In the genomic region with DNA sequence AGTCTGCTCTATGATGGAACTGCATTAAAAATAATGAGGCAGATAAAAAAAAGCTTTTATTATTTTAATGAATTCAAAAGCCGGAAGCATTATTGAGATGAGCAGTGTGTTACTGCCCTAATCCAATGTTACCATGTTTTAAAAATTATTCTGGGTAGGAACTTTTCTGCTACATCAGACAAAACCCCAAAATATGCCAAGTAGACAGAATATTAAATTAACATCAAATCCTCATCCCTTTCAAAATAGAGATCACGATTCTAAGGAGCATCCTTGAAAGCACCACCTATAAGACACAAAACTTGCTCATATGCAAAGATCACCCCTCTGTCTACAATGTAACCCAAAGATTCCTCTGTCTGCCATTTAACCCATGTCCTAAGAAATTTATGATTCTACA, we compare ENCODE assay signal across 33 cellular contexts.
"Had no signal": no experiment of that assay in that cellular context is flagged by ENCODE, and none has a peak within 500 bp of the region (broad histone marks: within the 10 kb centered on the region; RNA-seq: fewer than 3 reads in every experiment).

No MANE protein-coding gene starts in this region.

- FAIRE-seq: astrocyte, bronchial epithelial cell had no signal

- H3K4me3 ChIP-seq: adrenal gland, ascending aorta, body of pancreas, breast epithelium, cardiac muscle cell had no signal

- H3K36me3 ChIP-seq: adrenal gland, ascending aorta, brain microvascular endothelial cell, breast epithelium, cardiac muscle cell had no signal

- H3K27ac ChIP-seq: adrenal gland, ascending aorta, body of pancreas, brain microvascular endothelial cell, breast epithelium, cardiac muscle cell had no signal

- H3K9me3 ChIP-seq: adrenal gland, ascending aorta, body of pancreas had no signal

- DNase-seq: activated effector memory CD4-positive, alpha-beta T cell treated with anti-CD3 and anti-CD28 coated beads, Interleukin-2, amount 50 U/mL, for 16 hours; activated effector memory CD4-positive, alpha-beta T cell treated with Interleukin-2 at 50 U/mL for 16 hours; activated gamma-delta T cell; activated gamma-delta T cell treated with Interleukin-2 at 50 U/mL for 16 hours; activated naive CD4-positive, alpha-beta T cell; activated naive CD4-positive, alpha-beta T cell treated with anti-CD3 and anti-CD28 coated beads for 36 hours; activated naive CD4-positive, alpha-beta T cell treated with anti-CD3 and anti-CD28 coated beads, Interleukin-2, amount 10 ng/mL, durations not matched to agents 7 days and 5 days; activated naive CD4-positive, alpha-beta T cell treated with anti-CD3 and anti-CD28 coated beads, Interleukin-2, amount 50 U/mL, for 16 hours; activated naive CD4-positive, alpha-beta T cell treated with Interleukin-2 at 50 U/mL for 16 hours; activated naive CD8-positive, alpha-beta T cell treated with anti-CD3 and anti-CD28 coated beads for 36 hours; activated naive CD8-positive, alpha-beta T cell treated with anti-CD3 and anti-CD28 coated beads, Interleukin-2, amount 10 ng/mL, durations not matched to agents 7 days and 5 days; activated naive CD8-positive, alpha-beta T cell treated with anti-CD3 and anti-CD28 coated beads, Interleukin-2, amount 50 U/mL, for 24 hours; activated T-cell treated with anti-CD3 and anti-CD28 coated beads, Interleukin-2, amount 50 U/mL, for 24 hours; activated T-cell treated with anti-CD3 and anti-CD28 coated beads, Interleukin-2, amount 50 U/mL, for 4 hours; activated T-cell treated with anti-CD3 and anti-CD28 coated beads, Interleukin-2, amount 50 U/mL, for 48 hours; activated T-cell treated with anti-CD3 and anti-CD28 coated beads, Interleukin-2, amount 50 U/mL, for 72 hours; adrenal gland; amniotic stem cell; amygdala; anterior cingulate cortex; aorta; body of pancreas; brain microvascular endothelial cell; caudate nucleus; central memory CD4-positive, alpha-beta T cell; cerebellar nuclear complex had no signal

- ATAC-seq: activated naive CD4-positive, alpha-beta T cell treated with anti-CD3 and anti-CD28 coated beads, Interleukin-2, amount 50 U/mL, for 72 hours; activated naive CD8-positive, alpha-beta T cell treated with anti-CD3 and anti-CD28 coated beads, Interleukin-2, amount 50 U/mL, for 24 hours; activated T-cell treated with anti-CD3 and anti-CD28 coated beads, Interleukin-2, amount 50 U/mL, for 4 hours; activated T-cell treated with anti-CD3 and anti-CD28 coated beads, Interleukin-2, amount 50 U/mL, for 72 hours; activated T-helper 17 cell treated with anti-CD3 and anti-CD28 coated beads, Interleukin-2, amount 50 U/mL, for 72 hours; body of pancreas had no signal

- H3K27me3 ChIP-seq: adrenal gland, ascending aorta, body of pancreas, brain microvascular endothelial cell, breast epithelium, cardiac muscle cell had no signal

- H3K4me1 ChIP-seq: ascending aorta, body of pancreas, breast epithelium had no signal
